In the genomic region with DNA sequence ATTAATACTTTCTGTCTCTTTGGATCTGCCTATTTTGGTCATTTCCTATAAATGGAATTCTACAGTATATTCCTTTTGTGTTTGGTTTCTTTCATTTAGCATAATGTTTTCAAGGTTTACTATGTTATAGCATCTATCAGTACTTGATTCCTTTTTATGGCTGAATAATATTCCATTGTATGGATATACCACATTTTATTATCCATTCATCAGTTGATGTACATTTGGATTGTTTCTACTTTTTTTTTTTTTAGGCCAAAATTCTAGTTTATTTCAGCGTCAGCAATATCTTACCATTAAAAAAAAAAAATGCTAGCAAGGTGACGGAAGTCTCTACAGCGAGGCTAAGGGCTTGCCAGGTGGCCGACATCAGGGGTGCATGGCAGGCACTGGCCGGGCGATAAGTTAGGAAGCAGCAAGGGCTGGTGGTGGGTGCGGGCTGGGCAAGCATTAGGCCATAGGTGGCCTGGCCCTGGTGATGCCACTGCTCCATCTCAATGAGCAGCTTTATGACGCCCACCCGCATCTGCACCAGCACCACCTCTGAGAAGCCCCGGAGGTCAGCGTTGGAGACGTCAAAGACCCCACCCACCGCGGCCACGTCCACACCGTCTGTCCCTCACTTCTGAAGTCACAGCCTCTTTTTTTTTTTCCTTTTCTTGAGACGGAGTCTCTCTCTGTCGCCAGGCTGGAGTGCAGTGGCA, we compare ENCODE assay signal across 4 cellular contexts.
A peak's percentile ranks its signal among the peaks of the same experiment; 100 is the strongest.
TF ChIP-seq lines count a peak whose summit lies in the region.

No MANE protein-coding gene starts in this region.

TF ChIP-seq in SK-N-SH treated with all-trans-retinoic acid at 6 μM for 48 hours, 23 proteins besides CTCF, POLR2A, EP300 and RAD21:
- TF ChIP-seq, protein P1, sequence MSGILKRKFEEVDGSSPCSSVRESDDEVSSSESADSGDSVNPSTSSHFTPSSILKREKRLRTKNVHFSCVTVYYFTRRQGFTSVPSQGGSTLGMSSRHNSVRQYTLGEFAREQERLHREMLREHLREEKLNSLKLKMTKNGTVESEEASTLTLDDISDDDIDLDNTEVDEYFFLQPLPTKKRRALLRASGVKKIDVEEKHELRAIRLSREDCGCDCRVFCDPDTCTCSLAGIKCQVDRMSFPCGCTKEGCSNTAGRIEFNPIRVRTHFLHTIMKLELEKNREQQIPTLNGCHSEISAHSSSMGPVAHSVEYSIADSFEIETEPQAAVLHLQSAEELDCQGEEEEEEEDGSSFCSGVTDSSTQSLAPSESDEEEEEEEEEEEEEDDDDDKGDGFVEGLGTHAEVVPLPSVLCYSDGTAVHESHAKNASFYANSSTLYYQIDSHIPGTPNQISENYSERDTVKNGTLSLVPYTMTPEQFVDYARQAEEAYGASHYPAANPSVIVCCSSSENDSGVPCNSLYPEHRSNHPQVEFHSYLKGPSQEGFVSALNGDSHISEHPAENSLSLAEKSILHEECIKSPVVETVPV (CRISPR knock-in tag; IDR thresholded peaks at IDR 0.05), result no peak
- TF ChIP-seq ARNTL (CRISPR knock-in tag; IDR thresholded peaks at IDR 0.05; ENCODE audit: borderline replicate concordance, low read depth), result no peak
- peak; percentile 95 for TF ChIP-seq ZNF8 (CRISPR knock-in tag; IDR thresholded peaks at IDR 0.05)

TF ChIP-seq in SK-N-SH, 30 proteins besides CTCF, POLR2A, EP300 and RAD21 (continues in another document):
- no peak for TF ChIP-seq POLR2AphosphoS5 (IDR thresholded peaks at IDR 0.05; ENCODE audit: low read depth, low read length)
- TF ChIP-seq, protein P2, sequence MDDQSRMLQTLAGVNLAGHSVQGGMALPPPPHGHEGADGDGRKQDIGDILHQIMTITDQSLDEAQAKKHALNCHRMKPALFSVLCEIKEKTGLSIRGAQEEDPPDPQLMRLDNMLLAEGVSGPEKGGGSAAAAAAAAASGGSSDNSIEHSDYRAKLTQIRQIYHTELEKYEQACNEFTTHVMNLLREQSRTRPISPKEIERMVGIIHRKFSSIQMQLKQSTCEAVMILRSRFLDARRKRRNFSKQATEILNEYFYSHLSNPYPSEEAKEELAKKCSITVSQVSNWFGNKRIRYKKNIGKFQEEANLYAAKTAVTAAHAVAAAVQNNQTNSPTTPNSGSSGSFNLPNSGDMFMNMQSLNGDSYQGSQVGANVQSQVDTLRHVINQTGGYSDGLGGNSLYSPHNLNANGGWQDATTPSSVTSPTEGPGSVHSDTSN (IDR thresholded peaks at IDR 0.05), result no peak
- no peak for TF ChIP-seq NFIC (IDR thresholded peaks at IDR 0.05; ENCODE audit: borderline replicate concordance)
- TF ChIP-seq TEAD4 (IDR thresholded peaks at IDR 0.05; ENCODE audit: borderline replicate concordance, insufficient read depth), result no peak
- TF ChIP-seq MEF2A (IDR thresholded peaks at IDR 0.05; ENCODE audit: borderline replicate concordance, low read depth), result no peak
- TF ChIP-seq SIN3A (IDR thresholded peaks at IDR 0.05; ENCODE audit: borderline replicate concordance, low read depth, low read length), result no peak
- no peak for TF ChIP-seq RXRA (IDR thresholded peaks at IDR 0.05; ENCODE audit: borderline replicate concordance, low read depth)
- no peak for TF ChIP-seq YY1 (IDR thresholded peaks at IDR 0.05; ENCODE audit: low read depth)
- TF ChIP-seq GATA2 (CRISPR knock-in tag; IDR thresholded peaks at IDR 0.05), result no peak
- TF ChIP-seq, protein P3, sequence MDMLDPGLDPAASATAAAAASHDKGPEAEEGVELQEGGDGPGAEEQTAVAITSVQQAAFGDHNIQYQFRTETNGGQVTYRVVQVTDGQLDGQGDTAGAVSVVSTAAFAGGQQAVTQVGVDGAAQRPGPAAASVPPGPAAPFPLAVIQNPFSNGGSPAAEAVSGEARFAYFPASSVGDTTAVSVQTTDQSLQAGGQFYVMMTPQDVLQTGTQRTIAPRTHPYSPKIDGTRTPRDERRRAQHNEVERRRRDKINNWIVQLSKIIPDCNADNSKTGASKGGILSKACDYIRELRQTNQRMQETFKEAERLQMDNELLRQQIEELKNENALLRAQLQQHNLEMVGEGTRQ (IDR thresholded peaks at IDR 0.05; ENCODE audit: borderline replicate concordance, low read depth, low read length), result no peak
- TF ChIP-seq, protein P4, sequence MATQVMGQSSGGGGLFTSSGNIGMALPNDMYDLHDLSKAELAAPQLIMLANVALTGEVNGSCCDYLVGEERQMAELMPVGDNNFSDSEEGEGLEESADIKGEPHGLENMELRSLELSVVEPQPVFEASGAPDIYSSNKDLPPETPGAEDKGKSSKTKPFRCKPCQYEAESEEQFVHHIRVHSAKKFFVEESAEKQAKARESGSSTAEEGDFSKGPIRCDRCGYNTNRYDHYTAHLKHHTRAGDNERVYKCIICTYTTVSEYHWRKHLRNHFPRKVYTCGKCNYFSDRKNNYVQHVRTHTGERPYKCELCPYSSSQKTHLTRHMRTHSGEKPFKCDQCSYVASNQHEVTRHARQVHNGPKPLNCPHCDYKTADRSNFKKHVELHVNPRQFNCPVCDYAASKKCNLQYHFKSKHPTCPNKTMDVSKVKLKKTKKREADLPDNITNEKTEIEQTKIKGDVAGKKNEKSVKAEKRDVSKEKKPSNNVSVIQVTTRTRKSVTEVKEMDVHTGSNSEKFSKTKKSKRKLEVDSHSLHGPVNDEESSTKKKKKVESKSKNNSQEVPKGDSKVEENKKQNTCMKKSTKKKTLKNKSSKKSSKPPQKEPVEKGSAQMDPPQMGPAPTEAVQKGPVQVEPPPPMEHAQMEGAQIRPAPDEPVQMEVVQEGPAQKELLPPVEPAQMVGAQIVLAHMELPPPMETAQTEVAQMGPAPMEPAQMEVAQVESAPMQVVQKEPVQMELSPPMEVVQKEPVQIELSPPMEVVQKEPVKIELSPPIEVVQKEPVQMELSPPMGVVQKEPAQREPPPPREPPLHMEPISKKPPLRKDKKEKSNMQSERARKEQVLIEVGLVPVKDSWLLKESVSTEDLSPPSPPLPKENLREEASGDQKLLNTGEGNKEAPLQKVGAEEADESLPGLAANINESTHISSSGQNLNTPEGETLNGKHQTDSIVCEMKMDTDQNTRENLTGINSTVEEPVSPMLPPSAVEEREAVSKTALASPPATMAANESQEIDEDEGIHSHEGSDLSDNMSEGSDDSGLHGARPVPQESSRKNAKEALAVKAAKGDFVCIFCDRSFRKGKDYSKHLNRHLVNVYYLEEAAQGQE (IDR thresholded peaks at IDR 0.05; ENCODE audit: low read depth, low read length), result no peak

TF ChIP-seq in A549, 52 proteins besides CTCF, POLR2A, EP300 and RAD21:
- TF ChIP-seq FOSB (CRISPR knock-in tag; IDR thresholded peaks at IDR 0.05) (no peak), MAFK (IDR thresholded peaks at IDR 0.05; ENCODE audit: partially characterized antibody) (peak; percentile 32)

TF ChIP-seq in K562, 482 proteins besides CTCF, POLR2A, EP300 and RAD21:
- TF ChIP-seq RBM25 (IDR thresholded peaks at IDR 0.05; ENCODE audit: low read depth, low read length, severe bottlenecking) (peak; percentile 41), ZNF316 (IDR thresholded peaks at IDR 0.05) (peak; percentile 62), CSDE1 (IDR thresholded peaks at IDR 0.05) (no peak), EZH2 (IDR thresholded peaks at IDR 0.05; ENCODE audit: borderline replicate concordance, low read depth, low read length) (no peak), ZNF12 (CRISPR knock-in tag; IDR thresholded peaks at IDR 0.05) (peak; percentile 88; the same call in 1 of the 2 replicates), ZNF146 (CRISPR knock-in tag; IDR thresholded peaks at IDR 0.05; ENCODE audit: unreplicated experiment) (peak; percentile 70), ZNF695 (CRISPR knock-in tag; IDR thresholded peaks at IDR 0.05) (no peak), TRIM28 (IDR thresholded peaks at IDR 0.05) (0 out of 2 replicates have a peak, but pooled peaks have one; percentile 50)
- TF ChIP-seq, protein P5, sequence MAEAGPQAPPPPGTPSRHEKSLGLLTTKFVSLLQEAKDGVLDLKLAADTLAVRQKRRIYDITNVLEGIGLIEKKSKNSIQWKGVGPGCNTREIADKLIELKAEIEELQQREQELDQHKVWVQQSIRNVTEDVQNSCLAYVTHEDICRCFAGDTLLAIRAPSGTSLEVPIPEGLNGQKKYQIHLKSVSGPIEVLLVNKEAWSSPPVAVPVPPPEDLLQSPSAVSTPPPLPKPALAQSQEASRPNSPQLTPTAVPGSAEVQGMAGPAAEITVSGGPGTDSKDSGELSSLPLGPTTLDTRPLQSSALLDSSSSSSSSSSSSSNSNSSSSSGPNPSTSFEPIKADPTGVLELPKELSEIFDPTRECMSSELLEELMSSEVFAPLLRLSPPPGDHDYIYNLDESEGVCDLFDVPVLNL (CRISPR knock-in tag; IDR thresholded peaks at IDR 0.05; ENCODE audit: low read depth), result no peak
